ENCODE assay signal across 8 cellular contexts in the genomic region with DNA sequence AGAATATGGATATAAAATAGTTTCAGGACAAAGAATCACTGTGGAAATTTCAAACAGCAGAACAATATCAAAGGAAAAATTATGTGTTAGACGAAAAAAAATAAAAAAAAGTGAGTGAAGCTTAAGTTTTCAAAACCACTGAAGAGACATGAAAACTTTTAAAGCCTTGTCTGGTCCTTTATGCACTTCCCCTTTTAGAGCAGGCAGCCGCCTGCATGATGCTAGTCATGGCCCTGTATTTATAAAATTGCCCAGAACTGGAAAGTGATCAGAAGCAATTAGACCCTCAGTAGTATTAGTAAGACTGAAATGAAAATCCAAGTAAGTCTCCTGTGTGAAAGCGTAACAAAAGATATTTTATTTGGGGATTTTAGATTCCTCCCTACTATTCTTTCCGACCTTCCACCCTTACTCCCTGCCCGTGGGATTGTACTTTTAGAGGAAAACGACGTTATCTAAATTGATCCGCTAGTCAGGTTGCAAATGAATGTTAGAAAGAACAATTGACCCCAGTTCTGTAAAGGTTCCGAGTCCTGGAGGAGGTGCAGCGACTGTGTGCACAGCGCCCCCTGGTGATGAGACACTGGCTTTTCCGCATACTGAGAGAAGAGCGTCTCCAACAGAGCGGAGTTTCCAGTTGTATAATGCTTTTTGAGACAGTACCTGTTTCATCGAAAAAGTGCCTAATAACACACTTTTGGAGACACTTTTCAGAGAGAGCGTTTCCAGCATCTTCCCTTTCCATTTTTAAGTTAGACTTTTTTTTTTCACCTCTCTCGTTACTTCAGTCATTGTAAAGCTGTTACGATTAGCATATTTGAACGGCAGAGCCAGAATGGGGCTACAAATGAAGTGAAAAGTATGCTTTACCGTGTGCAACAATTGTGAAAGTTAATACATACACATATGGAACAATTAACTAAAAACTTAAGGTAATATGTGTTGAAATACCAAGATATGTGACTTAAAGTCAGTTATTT. TPM values are rescaled to one million over a fixed set of nuclear protein-coding genes. Genes with fewer than 3 reads are reported as not detected.
DNase-seq lines count a peak whose midpoint lies in the region; ATAC-seq, FAIRE-seq and TF ChIP-seq lines count a peak whose summit lies in the region.

No MANE protein-coding gene starts in this region.

- no peak overlapping the region for H3K9ac ChIP-seq in HepG2 (ENCODE audit: insufficient read depth, low read depth, low read length)

- WGBS in HepG2 (ENCODE audit: low lambda C conversion rate) = 67% methylated on average over 20 of the region's 20 CpGs

- H3K4me1 Mint-ChIP-seq in MCF 10A (ENCODE audit: insufficient read depth, unreplicated experiment) = peaks cover 38% of the 10 kb centered on the region

- no peak overlapping the region for H3K27ac ChIP-seq in HepG2 (ENCODE audit: extremely low read length, insufficient read depth, low read length)

- H3K27me3 ChIP-seq in HepG2 (ENCODE audit: control insufficient read depth in 1 of 2, insufficient read depth in 2 of 2, low read length in 2 of 2) = no peaks in the 10 kb centered on the region

- no peaks in the 10 kb centered on the region for H4K20me1 ChIP-seq in HepG2 (ENCODE audit: insufficient read depth, low read length)

- no peak overlapping the region for H2AFZ ChIP-seq in HepG2 (ENCODE audit: low read length)

- in situ Hi-C loops in HepG2 (cut with HindIII; ENCODE audit: extremely low pct_ligation_motif_present, low pct_unique_long_range_greater_than_20kb) = loop anchor here (5.0 kb wide), 1 partner anchor 193 kb away; no protein-coding TSS in a partner anchor

- peaks cover 100% of the 10 kb centered on the region for H3K36me3 Mint-ChIP-seq in MCF 10A (ENCODE audit: insufficient read depth, unreplicated experiment)

- BruUV-seq in MCF 10A (replicated peaks; lab: Mats Ljungman, UMichigan) (no TSS peak), HepG2 (replicated peaks; lab: Mats Ljungman, UMichigan) (no TSS peak)

- peak; percentile 91 for ATAC-seq in HepG2

- H3K4me2 ChIP-seq in HepG2 (ENCODE audit: low read depth, low read length) = no peak overlapping the region

- 0 out of 2 replicates have a peak, but pooled peaks cover 8% of the 10 kb centered on the region for H3K4me1 ChIP-seq in HepG2 (ENCODE audit: insufficient read depth, low read length)

- POLR2A ChIA-PET in MCF 10A (lab: Yijun Ruan, JAX) = interaction anchor here (0.7 to 1.6 kb wide), 5 partner anchors 9 to 192 kb away, joined by 3 to 7 read pairs (median 4); a partner anchor contains a TSS
- POLR2A ChIA-PET in HepG2 (lab: Yijun Ruan, JAX) = no interaction called here

- FAIRE-seq in HepG2 (lab: Jason Lieb, UNC) = peak; percentile 44

- peak; percentile 78 for TF ChIP-seq CTCF in GM12872 (IDR thresholded peaks at IDR 0.05; ENCODE audit: insufficient read depth, low read depth, low read length)
- TF ChIP-seq CTCF in MCF 10A (IDR thresholded peaks at IDR 0.05; ENCODE audit: unreplicated experiment) = peak; percentile 70
- peak; percentile 82 for TF ChIP-seq CTCF in HepG2 (CRISPR knock-in tag; IDR thresholded peaks at IDR 0.05)

- H3K27me3 Mint-ChIP-seq in MCF 10A (ENCODE audit: insufficient read depth, unreplicated experiment) = no peaks in the 10 kb centered on the region

- DNase-seq in AG08395 (ENCODE audit: low spot score) = peak; percentile 49
- DNase-seq in NCI-H1048 (lab: John Stamatoyannopoulos, UW) = peak; percentile 44
- peak; percentile 66 for DNase-seq in MCF 10A (ENCODE audit: unreplicated experiment)
- DNase-seq in HepG2 (ENCODE audit: low spot score) = peak; percentile 56
- DNase-seq in dedifferentiated amniotic fluid mesenchymal stem cell (ENCODE audit: extremely low spot score) = no peak
- DNase-seq in DMS153 treated with DMSO at 0.1 percent for 48 hours (lab: John Stamatoyannopoulos, UW; ENCODE audit: unreplicated experiment) = no peak
- no peak for DNase-seq in superior temporal gyrus (ENCODE audit: extremely low spot score)

- peak overlapping the region; percentile 39 for H3K27ac Mint-ChIP-seq in MCF 10A (ENCODE audit: low read depth, unreplicated experiment)

- H3K9me3 Mint-ChIP-seq in MCF 10A (ENCODE audit: unreplicated experiment) = no peaks in the 10 kb centered on the region

- peak in 1 of 2 experiments; percentile 36; a peak in 1 of 4 replicates for TF ChIP-seq POLR2A in HepG2 (IDR thresholded peaks at IDR 0.05; ENCODE audit: insufficient read depth in 1 of 2, low read depth in 2 of 2, low read length in 2 of 2)

- no peak overlapping the region for H3K4me3 Mint-ChIP-seq in MCF 10A (ENCODE audit: unreplicated experiment)

- H3K79me2 ChIP-seq in HepG2 (ENCODE audit: insufficient read depth, low read length) = no peaks in the 10 kb centered on the region

- TF ChIP-seq EP300 in HepG2 (IDR thresholded peaks at IDR 0.05; ENCODE audit: low read depth in 2 of 2, low read length in 2 of 2) (no peak), HepG2 (CRISPR knock-in tag; IDR thresholded peaks at IDR 0.05; ENCODE audit: borderline replicate concordance) (no peak)

- no peaks in the 10 kb centered on the region for H3K9me3 ChIP-seq in HepG2 (ENCODE audit: low read length)

- H3K36me3 ChIP-seq in HepG2 (replicated peaks in 1 of 2; ENCODE audit: control insufficient read depth in 1 of 2, insufficient read depth in 2 of 2, low read length in 2 of 2) = peaks cover 4 to 54% of the 10 kb centered on the region in 2 experiments; a peak in 4 of 5 replicates

- H3K4me3 ChIP-seq in HepG2 (replicated peaks in 1 of 3; ENCODE audit: insufficient read depth in 1 of 3, low read depth in 2 of 3, low read length in 3 of 3) = no peak overlapping the region

- peak; percentile 68; the same call in 1 of the 2 replicates for TF ChIP-seq RAD21 in HepG2 (CRISPR knock-in tag; IDR thresholded peaks at IDR 0.05)

- intact Hi-C loops in MCF 10A (cut with micrococcal nuclease) (loop anchor here (1.0 to 2.0 kb wide), 3 partner anchors 13 to 284 kb away; a partner anchor contains a TSS), HepG2 (cut with micrococcal nuclease; ENCODE audit: unreplicated experiment) (loop anchor here (1.0 to 10.0 kb wide), 2 partner anchors 165 to 195 kb away; no protein-coding TSS in a partner anchor)

- CTCF ChIA-PET in MCF 10A (lab: Yijun Ruan, JAX) = interaction anchor here (0.6 to 5.4 kb wide), 33 partner anchors 9 to 848 kb away, joined by 3 to 58 read pairs (median 3); no protein-coding TSS in a partner anchor
- CTCF ChIA-PET in HepG2 (lab: Yijun Ruan, JAX; ENCODE audit: low intra/inter-chr PET ratio, low total read pairs) = interaction anchor here (0.7 to 2.4 kb wide), 3 partner anchors 194 to 197 kb away, joined by 3 to 14 read pairs (median 3); no protein-coding TSS in a partner anchor

TF ChIP-seq in HepG2, 621 proteins besides CTCF, POLR2A, EP300 and RAD21 (continues in another document):
- TF ChIP-seq ZSCAN22 (CRISPR knock-in tag; IDR thresholded peaks at IDR 0.05) (no peak), TAF15 (IDR thresholded peaks at IDR 0.05; ENCODE audit: low read depth, low read length, poor library complexity, severe bottlenecking) (no peak), ZFX (CRISPR knock-in tag; IDR thresholded peaks at IDR 0.05; ENCODE audit: low read depth) (no peak), SRY (CRISPR knock-in tag; IDR thresholded peaks at IDR 0.05) (no peak), FOXO1 (CRISPR knock-in tag; IDR thresholded peaks at IDR 0.05) (no peak), ZNF138 (CRISPR knock-in tag; IDR thresholded peaks at IDR 0.05; ENCODE audit: low read depth) (no peak), PHF20 (CRISPR knock-in tag; IDR thresholded peaks at IDR 0.05) (no peak), PAX8 (CRISPR knock-in tag; IDR thresholded peaks at IDR 0.05; ENCODE audit: borderline replicate concordance) (no peak), ZNF615 (CRISPR knock-in tag; IDR thresholded peaks at IDR 0.05; ENCODE audit: borderline replicate concordance) (no peak), ZNF746 (CRISPR knock-in tag; IDR thresholded peaks at IDR 0.05) (no peak), ZSCAN29 (CRISPR knock-in tag; conservative IDR thresholded peaks at IDR 0.05) (no peak), ZNF20 (CRISPR knock-in tag; IDR thresholded peaks at IDR 0.05) (no peak)
- TF ChIP-seq, protein P1, sequence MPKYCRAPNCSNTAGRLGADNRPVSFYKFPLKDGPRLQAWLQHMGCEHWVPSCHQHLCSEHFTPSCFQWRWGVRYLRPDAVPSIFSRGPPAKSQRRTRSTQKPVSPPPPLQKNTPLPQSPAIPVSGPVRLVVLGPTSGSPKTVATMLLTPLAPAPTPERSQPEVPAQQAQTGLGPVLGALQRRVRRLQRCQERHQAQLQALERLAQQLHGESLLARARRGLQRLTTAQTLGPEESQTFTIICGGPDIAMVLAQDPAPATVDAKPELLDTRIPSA (CRISPR knock-in tag; IDR thresholded peaks at IDR 0.05; ENCODE audit: borderline replicate concordance) = no peak
- TF ChIP-seq, protein P2, sequence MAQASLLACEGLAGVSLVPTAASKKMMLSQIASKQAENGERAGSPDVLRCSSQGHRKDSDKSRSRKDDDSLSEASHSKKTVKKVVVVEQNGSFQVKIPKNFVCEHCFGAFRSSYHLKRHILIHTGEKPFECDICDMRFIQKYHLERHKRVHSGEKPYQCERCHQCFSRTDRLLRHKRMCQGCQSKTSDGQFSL (CRISPR knock-in tag; IDR thresholded peaks at IDR 0.05) = no peak

RNA-seq across cellular contexts. Expression of a gene that starts 12.4 kb away (rescaled TPM):
- total RNA-seq in MCF 10A (2022) = 375 and 415 TPM in 2 replicates
- total RNA-seq in HepG2 (2016; rRNA removed; fragmentation: Illumina TruSeq; extraction: Trizol) = 96.0 and 119 TPM in 2 replicates
- total RNA-seq in HepG2 (2016; cell fraction: cytosol; rRNA removed; fragmentation: Illumina TruSeq; extraction: Trizol; ENCODE audit: low read depth) = 43.0 and 57.9 TPM in 2 replicates
- total RNA-seq in HepG2 (2016; cell fraction: insoluble cytoplasmic fraction; rRNA removed; fragmentation: Illumina TruSeq; extraction: Trizol) = 85.5 and 124 TPM in 2 replicates
- total RNA-seq in HepG2 (2016; cell fraction: membrane; rRNA removed; fragmentation: Illumina TruSeq; extraction: Trizol) = 67.6 and 68.8 TPM in 2 replicates
- 147 and 150 TPM in 2 replicates for total RNA-seq in HepG2 (2016; cell fraction: nucleus; rRNA removed; fragmentation: Illumina TruSeq; extraction: Trizol)
- polyA plus RNA-seq in HepG2 (2011; rRNA removed) = 109 and 152 TPM in 2 replicates
- 77.4 and 102 TPM in 2 replicates for polyA plus RNA-seq in HepG2 (2011; cell fraction: cytosol; rRNA removed)
- 21.1 and 35.4 TPM in 2 replicates for polyA plus RNA-seq in HepG2 (2011; cell fraction: nucleus; rRNA removed)
- 130 and 168 TPM in 2 replicates for polyA plus RNA-seq in HepG2 (2012)
- 129 and 148 TPM in 2 replicates for polyA plus RNA-seq in HepG2 (2016; cell fraction: cytosol; fragmentation: Illumina TruSeq; extraction: Trizol; ENCODE audit: low read depth)
- 275 and 282 TPM in 2 replicates for polyA plus RNA-seq in HepG2 (2016; cell fraction: insoluble cytoplasmic fraction; fragmentation: Illumina TruSeq; extraction: Trizol; ENCODE audit: low read depth)
- polyA plus RNA-seq in HepG2 (2016; cell fraction: membrane; fragmentation: Illumina TruSeq; extraction: Trizol; ENCODE audit: low read depth) = 145 and 157 TPM in 2 replicates
- 447 and 475 TPM in 2 replicates for polyA plus RNA-seq in HepG2 (2016; cell fraction: nucleus; fragmentation: Illumina TruSeq; extraction: Trizol; ENCODE audit: insufficient read depth, low read depth)
- polyA minus RNA-seq in HepG2 (2011; rRNA and poly(A)+ RNA removed; ENCODE audit: low replicate concordance) = 118 and 242 TPM in 2 replicates
- polyA minus RNA-seq in HepG2 (2011; cell fraction: cytosol; rRNA and poly(A)+ RNA removed) = 51.3 and 69.3 TPM in 2 replicates
- 47.0 and 48.3 TPM in 2 replicates for polyA minus RNA-seq in HepG2 (2011; cell fraction: nucleus; rRNA and poly(A)+ RNA removed)

Comparison
In these comparisons a context has a peak if more than half of its experiments do, and no peak if none do; other contexts are left out.
1. DNase-seq: peak in AG08395 (single experiment), NCI-H1048 (single experiment), MCF 10A (single experiment) and HepG2 (single experiment); none in dedifferentiated amniotic fluid mesenchymal stem cell (single experiment), DMS153 treated with DMSO at 0.1 percent for 48 hours (single experiment) and superior temporal gyrus (single experiment).
2. Peak in every context shown above with its lines, with median percentiles within 50 percentile points of each other: CTCF ChIP-seq.